20 cellular contexts compared by ENCODE assay signal in the genomic region with DNA sequence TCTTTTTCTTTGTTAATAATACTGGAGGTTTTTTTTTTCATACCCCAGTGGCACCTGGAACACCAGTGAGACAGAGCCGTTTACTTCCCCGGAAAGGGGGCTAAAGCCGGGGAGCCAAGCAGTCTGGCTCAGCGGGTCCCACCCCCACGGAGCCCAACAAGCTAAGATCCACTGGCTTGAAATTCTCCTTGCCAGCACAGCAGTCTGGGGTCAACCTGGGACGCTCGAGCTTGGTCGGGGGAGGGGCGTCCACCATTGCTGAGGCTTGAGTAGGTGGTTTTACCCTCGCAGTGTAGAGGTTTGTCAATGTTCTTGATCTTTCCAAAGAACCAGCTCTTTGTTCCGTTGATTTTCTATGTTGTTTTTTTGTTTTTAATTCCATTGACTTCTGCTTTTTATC.
DNase-seq lines count a peak whose midpoint lies in the region; ATAC-seq, FAIRE-seq and TF ChIP-seq lines count a peak whose summit lies in the region.
"Had no signal": no experiment of that assay in that cellular context is flagged by ENCODE, and none has a peak within 500 bp of the region (broad histone marks: within the 10 kb centered on the region; RNA-seq: fewer than 3 reads in every experiment).

No MANE protein-coding gene starts in this region.

- H3K9ac ChIP-seq in K562 (ENCODE audit: insufficient read depth in 1 of 2, low read depth in 2 of 2, low read length in 2 of 2) (no peak overlapping the region; a peak in 1 of 4 replicates), iPS-20b (ENCODE audit: low read depth, low read length) (peak overlapping the region; percentile 20; the same call in 1 of the 2 replicates)
- H3K9ac ChIP-seq: GM23248 had no signal

- H3K27ac ChIP-seq in GM23338 (ENCODE audit: low read depth), result no peak overlapping the region
- H3K27ac ChIP-seq in K562 (ENCODE audit: extremely low read depth, low read depth, low read length), result no peak overlapping the region
- no peak overlapping the region for H3K27ac ChIP-seq in iPS-20b (ENCODE audit: low read length)
- H3K27ac ChIP-seq: A549, GM23248, HL-60 had no signal

- peaks cover 21% of the 10 kb centered on the region for H3K4me1 ChIP-seq in GM23338 (ENCODE audit: insufficient read depth)
- H3K4me1 ChIP-seq in K562 (replicated peaks in 1 of 2; ENCODE audit: control insufficient read depth in 2 of 2, insufficient read depth in 2 of 2, low read length in 2 of 2), result no peaks in the 10 kb centered on the region
- peaks cover 16% of the 10 kb centered on the region; the same call in 1 of the 2 replicates for H3K4me1 ChIP-seq in iPS-20b (ENCODE audit: insufficient read depth, low read length)
- H3K4me1 ChIP-seq: A549 had no signal

- BruUV-seq in K562 (replicated peaks; lab: Mats Ljungman, UMichigan), result no TSS peak

- CTCF ChIA-PET in K562 (lab: Yijun Ruan, JAX; ENCODE audit: low intra/inter-chr PET ratio), result no interaction called here

- H3K9me3 Mint-ChIP-seq in GM23338, result peaks cover 31% of the 10 kb centered on the region
- H3K9me3 Mint-ChIP-seq: CD8-positive, alpha-beta T cell; HFFc6 had no signal

- no peak overlapping the region for H3K4me3 ChIP-seq in GM23338
- H3K4me3 ChIP-seq in K562, result no peak overlapping the region
- no peak overlapping the region for H3K4me3 ChIP-seq in iPS-20b (ENCODE audit: low read length)
- H3K4me3 ChIP-seq: A549, GM23248 had no signal

- H3F3A ChIP-seq in GM23338 (replicated peaks; ENCODE audit: low read depth), result no peaks in the 10 kb centered on the region

- H3K4me2 ChIP-seq in GM23338 (no peak overlapping the region), K562 (ENCODE audit: insufficient read depth, low read length) (no peak overlapping the region)
- H3K4me2 ChIP-seq: A549 had no signal

- TF ChIP-seq CTCF in GM23338 (conservative IDR thresholded peaks at IDR 0.05; ENCODE audit: low read depth in 2 of 2) (no peak), K562 (IDR thresholded peaks at IDR 0.05 in 2 of 3, conservative IDR thresholded peaks at IDR 0.05 in 1 of 3; ENCODE audit: insufficient read depth in 2 of 3, low read depth in 1 of 3, low read length in 3 of 3) (no peak)

- 6% methylated on average over 5 of the region's 11 CpGs for WGBS in K562 (ENCODE audit: insufficient coverage, low coverage, missing lambda C conversion rate)

- POLR2A ChIA-PET in K562 (lab: Yijun Ruan, JAX), result no interaction called here

- H3K36me3 Mint-ChIP-seq in GM23338 (ENCODE audit: low read depth), result peaks cover 16% of the 10 kb centered on the region
- H3K36me3 Mint-ChIP-seq: CD14-positive monocyte; CD8-positive, alpha-beta T cell had no signal

- 0 out of 2 replicates have a peak overlapping the region, but pooled peaks have one; percentile 24 for H3K27ac Mint-ChIP-seq in GM23338
- H3K27ac Mint-ChIP-seq: CD14-positive monocyte; CD8-positive, alpha-beta T cell; HFFc6 had no signal

- intact Hi-C loops in K562 (cut with micrococcal nuclease), result no loop called here

- H3K27me3 ChIP-seq in GM23338 (ENCODE audit: insufficient read depth), result no peaks in the 10 kb centered on the region
- H3K27me3 ChIP-seq in K562 (ENCODE audit: control insufficient read depth in 2 of 2, insufficient read depth in 2 of 2, low read length in 2 of 2), result no peaks in the 10 kb centered on the region
- no peaks in the 10 kb centered on the region for H3K27me3 ChIP-seq in iPS-20b (ENCODE audit: insufficient read depth, low read length)

- no peaks in the 10 kb centered on the region; the same call in 1 of the 2 replicates for H3K9me2 ChIP-seq in GM23338 (ENCODE audit: insufficient read depth)

- no peak for TF ChIP-seq EP300 in K562 (IDR thresholded peaks at IDR 0.05; ENCODE audit: low read length)

- no peak for FAIRE-seq in K562 (lab: Jason Lieb, UNC)
- FAIRE-seq: A549, D721Med had no signal

- TF ChIP-seq RAD21 in K562 (CRISPR knock-in tag; conservative IDR thresholded peaks at IDR 0.05 in 1 of 2, IDR thresholded peaks at IDR 0.05 in 1 of 2), result no peak

- in situ Hi-C loops in K562 (cut with MboI), result no loop called here

- H3K9me3 ChIP-seq in K562 (replicated peaks; ENCODE audit: control insufficient read depth, insufficient read depth, low read depth, low read length) (no peaks in the 10 kb centered on the region), iPS-20b (ENCODE audit: insufficient read depth, low read depth, low read length) (peaks cover 6% of the 10 kb centered on the region)
- H3K9me3 ChIP-seq: A549 had no signal

- H3K4me1 Mint-ChIP-seq in GM23338, result peaks cover 23% of the 10 kb centered on the region
- H3K4me1 Mint-ChIP-seq: CD14-positive monocyte had no signal

- H4K20me1 ChIP-seq in GM23338 (replicated peaks; ENCODE audit: insufficient read depth) (no peaks in the 10 kb centered on the region), K562 (replicated peaks; ENCODE audit: control insufficient read depth, insufficient read depth, low read length) (no peaks in the 10 kb centered on the region)

- no peak for TF ChIP-seq POLR2A in K562 (conservative IDR thresholded peaks at IDR 0.05)

- DNase-seq in ELF-1 (ENCODE audit: low read depth, low spot score) (peak; percentile 33), GM23338 (ENCODE audit: low spot score) (peak; percentile 58), K562 (ENCODE audit: extremely low read depth in 1 of 4, low spot score in 3 of 4) (peak in 1 of 4 experiments; percentile 13), dermis blood vessel endothelial cell (no peak), AG08395 (ENCODE audit: low spot score) (no peak)
- DNase-seq: CD8-positive, alpha-beta T cell; COR-L47; DMS153; DMS79 treated with DMSO at 0.1 percent for 48 hours; EL; GF-D8; GM23248; HCEC 1CT; HFFc6; KBM-7 had no signal

- no peaks in the 10 kb centered on the region for H3K79me2 ChIP-seq in GM23338 (replicated peaks; ENCODE audit: insufficient read depth)
- no peaks in the 10 kb centered on the region for H3K79me2 ChIP-seq in K562 (ENCODE audit: control insufficient read depth, insufficient read depth, low read length)

- no peaks in the 10 kb centered on the region for H3K9me1 ChIP-seq in K562 (ENCODE audit: control insufficient read depth, insufficient read depth, low read length)

- ATAC-seq in GM23338 (no peak; the same call in 2 of the 3 replicates), K562 (no peak)
- ATAC-seq: A549; CD8-positive, alpha-beta T cell had no signal

- peaks cover 6% of the 10 kb centered on the region for H3K27me3 Mint-ChIP-seq in GM23338 (ENCODE audit: insufficient read depth, low read depth, poor library complexity)

- no peaks in the 10 kb centered on the region for H3K36me3 ChIP-seq in GM23338 (ENCODE audit: insufficient read depth)
- no peaks in the 10 kb centered on the region for H3K36me3 ChIP-seq in K562 (ENCODE audit: control insufficient read depth, insufficient read depth, low read length)
- no peaks in the 10 kb centered on the region for H3K36me3 ChIP-seq in iPS-20b (ENCODE audit: insufficient read depth, low read depth, low read length)

- H2AFZ ChIP-seq in GM23338 (peak overlapping the region; percentile 49; the same call in 1 of the 2 replicates), K562 (ENCODE audit: low read depth, low read length) (peak overlapping the region; percentile 74)
- H2AFZ ChIP-seq: GM23248 had no signal

- no peak overlapping the region for H3K4me3 Mint-ChIP-seq in GM23338
- H3K4me3 Mint-ChIP-seq: CD14-positive monocyte; CD8-positive, alpha-beta T cell; HFFc6 had no signal

TF ChIP-seq in GM23338, 12 proteins besides CTCF, POLR2A, EP300 and RAD21 (continues in another document):
- TF ChIP-seq POLR2AphosphoS5 (IDR thresholded peaks at IDR 0.05; ENCODE audit: low read depth) (no peak), NANOG (IDR thresholded peaks at IDR 0.05; ENCODE audit: borderline replicate concordance) (no peak)

TF ChIP-seq in K562, 482 proteins besides CTCF, POLR2A, EP300 and RAD21:
- no peak for TF ChIP-seq ZNF274 (IDR thresholded peaks at IDR 0.05; ENCODE audit: borderline replicate concordance, low read depth, low read length)
- TF ChIP-seq NFE2L1 (tag; IDR thresholded peaks at IDR 0.05; ENCODE audit: borderline replicate concordance, low read depth), result no peak
- TF ChIP-seq, protein P1, sequence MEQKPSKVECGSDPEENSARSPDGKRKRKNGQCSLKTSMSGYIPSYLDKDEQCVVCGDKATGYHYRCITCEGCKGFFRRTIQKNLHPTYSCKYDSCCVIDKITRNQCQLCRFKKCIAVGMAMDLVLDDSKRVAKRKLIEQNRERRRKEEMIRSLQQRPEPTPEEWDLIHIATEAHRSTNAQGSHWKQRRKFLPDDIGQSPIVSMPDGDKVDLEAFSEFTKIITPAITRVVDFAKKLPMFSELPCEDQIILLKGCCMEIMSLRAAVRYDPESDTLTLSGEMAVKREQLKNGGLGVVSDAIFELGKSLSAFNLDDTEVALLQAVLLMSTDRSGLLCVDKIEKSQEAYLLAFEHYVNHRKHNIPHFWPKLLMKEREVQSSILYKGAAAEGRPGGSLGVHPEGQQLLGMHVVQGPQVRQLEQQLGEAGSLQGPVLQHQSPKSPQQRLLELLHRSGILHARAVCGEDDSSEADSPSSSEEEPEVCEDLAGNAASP (IDR thresholded peaks at IDR 0.05), result peak; percentile 46; the same call in 1 of the 2 replicates
- no peak for TF ChIP-seq GTF2B (IDR thresholded peaks at IDR 0.05; ENCODE audit: extremely low read depth, insufficient read length)

Comparison
In these comparisons a context has a peak if more than half of its experiments do, and no peak if none do; other contexts are left out.
1. DNase-seq: peak in ELF-1 (single experiment) and GM23338 (single experiment); none in dermis blood vessel endothelial cell (single experiment) and AG08395 (single experiment).